In genomic region chr21:18382934-18383333, GRCh38 we compare ENCODE assay signal across 17 cellular contexts. TPM values are rescaled to one million over a fixed set of nuclear protein-coding genes. Genes with fewer than 3 reads are reported as not detected.
"Had no signal": no experiment of that assay in that cellular context is flagged by ENCODE, and none has a peak within 500 bp of the region (broad histone marks: within the 10 kb centered on the region; RNA-seq: fewer than 3 reads in every experiment).

No MANE protein-coding gene starts in this region.

RNA-seq across cellular contexts. Expression of gene TMPRSS15, which starts 20.7 kb away (rescaled TPM):
- total RNA-seq: chondrocyte, colonic mucosa, endothelial cell of umbilical vein, epithelial cell of proximal tubule, esophagus muscularis mucosa, fibroblast of lung, frontal cortex, left ventricle myocardium superior, lower lobe of right lung, natural killer cell, occipital lobe, pancreas, posterior vena cava, pulmonary artery endothelial cell, right lobe of liver, spleen had no signal
- polyA plus RNA-seq: endothelial cell of umbilical vein, fibroblast of lung, keratinocyte, pancreas, spleen had no signal
